In genomic region chr1:3904843-3905185, GRCh38 we compare ENCODE assay signal across 13 cellular contexts.
"Had no signal": no experiment of that assay in that cellular context is flagged by ENCODE, and none has a peak within 500 bp of the region (broad histone marks: within the 10 kb centered on the region; RNA-seq: fewer than 3 reads in every experiment).

No MANE protein-coding gene starts in this region.

- H3K4me3 Mint-ChIP-seq: activated T-cell treated with anti-CD3 and anti-CD28 coated beads, Interleukin-2, amount 50 U/mL, for 4 hours; WTC11 had no signal

- H3K4me3 ChIP-seq: breast epithelium, lower lobe of right lung, stomach, thoracic aorta had no signal

- H3K9me3 ChIP-seq: breast epithelium, lower lobe of right lung, stomach, thoracic aorta had no signal

- H3K9me3 Mint-ChIP-seq: activated T-cell treated with anti-CD3 and anti-CD28 coated beads, Interleukin-2, amount 50 U/mL, for 4 hours had no signal

- H3K27ac ChIP-seq: breast epithelium, lower lobe of right lung, stomach, thoracic aorta had no signal

- H3K27me3 ChIP-seq: breast epithelium had no signal

- DNase-seq: activated CD4-positive, alpha-beta T cell treated with anti-CD3 and anti-CD28 coated beads, Interleukin-2, amount 50 U/mL, for 1 hour; activated gamma-delta T cell treated with Interleukin-2 at 50 U/mL for 16 hours; activated T-cell treated with anti-CD3 and anti-CD28 coated beads, Interleukin-2, amount 50 U/mL, for 4 hours; dermis blood vessel endothelial cell; hypothalamus; naive B cell; occipital lobe; stimulated activated CD4-positive, alpha-beta T cell treated with anti-CD3 and anti-CD28 coated beads, Interleukin-15, amount 100 ng/mL, for 24 hours; stomach had no signal

- H3K27ac Mint-ChIP-seq: WTC11 had no signal

- H3K4me1 ChIP-seq: breast epithelium had no signal

- H3K36me3 Mint-ChIP-seq: naive B cell, WTC11 had no signal

- ATAC-seq: activated T-cell treated with anti-CD3 and anti-CD28 coated beads, Interleukin-2, amount 50 U/mL, for 4 hours; lower lobe of right lung; WTC11 had no signal

- H3K36me3 ChIP-seq: breast epithelium, lower lobe of right lung, stomach, thoracic aorta had no signal
